2 cellular contexts compared by ENCODE assay signal in the genomic region with DNA sequence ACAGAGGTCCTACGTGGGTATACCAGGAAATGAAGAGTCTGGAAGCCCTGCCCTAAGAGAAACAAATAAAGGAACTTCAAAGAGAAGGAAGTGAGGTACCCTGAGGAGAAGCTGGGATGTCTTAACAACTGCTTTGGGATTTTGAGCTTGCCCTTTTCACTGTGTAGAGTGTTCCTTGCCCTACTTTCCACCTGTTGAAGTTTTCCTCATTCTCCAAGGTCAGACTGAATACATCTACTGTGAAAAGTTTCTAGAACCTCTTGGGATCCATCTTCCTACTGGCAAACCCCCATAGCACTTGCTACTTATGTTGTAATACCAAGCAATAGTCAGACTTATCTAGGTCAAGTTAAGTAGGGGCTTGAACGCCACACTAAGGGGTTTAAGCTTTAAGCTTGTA.
TF ChIP-seq lines count a peak whose summit lies in the region.

No MANE protein-coding gene starts in this region.

TF ChIP-seq in IMR-90, 13 proteins besides CTCF, POLR2A, EP300 and RAD21:
- TF ChIP-seq CEBPB (IDR thresholded peaks at IDR 0.05; ENCODE audit: low read depth, low read length), result 0 out of 2 replicates have a peak, but pooled peaks have one; percentile 25
- no peak for TF ChIP-seq BHLHE40 (IDR thresholded peaks at IDR 0.05; ENCODE audit: low read depth, low read length)
TF ChIP-seq in IMR-90: peak in this region for 1.

TF ChIP-seq in K562, 482 proteins besides CTCF, POLR2A, EP300 and RAD21 (continues in another document):
- TF ChIP-seq ZNF445 (CRISPR knock-in tag; IDR thresholded peaks at IDR 0.05; ENCODE audit: low read depth) (no peak), CEBPB (tag; IDR thresholded peaks at IDR 0.05) (peak; percentile 33; the same call in 1 of the 2 replicates), GTF2A2 (tag; IDR thresholded peaks at IDR 0.05) (no peak), PTBP1 (IDR thresholded peaks at IDR 0.05; ENCODE audit: low read depth, low read length) (no peak), RB1 (IDR thresholded peaks at IDR 0.05; ENCODE audit: low read depth) (no peak), KDM1A (IDR thresholded peaks at IDR 0.05) (no peak), RAD51 (IDR thresholded peaks at IDR 0.05; ENCODE audit: borderline replicate concordance, low read depth) (no peak), CEBPG (CRISPR knock-in tag; IDR thresholded peaks at IDR 0.05) (no peak), CEBPG (tag; conservative IDR thresholded peaks at IDR 0.05 in 1 of 2, IDR thresholded peaks at IDR 0.05 in 1 of 2) (0 out of 4 replicates have a peak, but pooled peaks of 1 of the 2 experiments have one; percentile 26), FOXK2 (conservative IDR thresholded peaks at IDR 0.05 in 1 of 2, IDR thresholded peaks at IDR 0.05 in 1 of 2; ENCODE audit: low read depth in 2 of 2) (no peak), ZNF316 (IDR thresholded peaks at IDR 0.05) (no peak), TSC22D4 (tag; IDR thresholded peaks at IDR 0.05) (no peak), MCM2 (IDR thresholded peaks at IDR 0.05; ENCODE audit: low read depth) (no peak), SLC30A9 (CRISPR knock-in tag; IDR thresholded peaks at IDR 0.05) (no peak), U2AF2 (optimal IDR thresholded peaks at IDR 0.05; ENCODE audit: low read depth, low read length) (no peak), RFX1 (IDR thresholded peaks at IDR 0.05) (no peak), HLTF (IDR thresholded peaks at IDR 0.05) (no peak), DNMT1 (IDR thresholded peaks at IDR 0.05) (no peak), ADNP (tag; IDR thresholded peaks at IDR 0.05) (no peak), MTA1 (IDR thresholded peaks at IDR 0.05; ENCODE audit: borderline replicate concordance) (no peak)
- TF ChIP-seq, protein P1, sequence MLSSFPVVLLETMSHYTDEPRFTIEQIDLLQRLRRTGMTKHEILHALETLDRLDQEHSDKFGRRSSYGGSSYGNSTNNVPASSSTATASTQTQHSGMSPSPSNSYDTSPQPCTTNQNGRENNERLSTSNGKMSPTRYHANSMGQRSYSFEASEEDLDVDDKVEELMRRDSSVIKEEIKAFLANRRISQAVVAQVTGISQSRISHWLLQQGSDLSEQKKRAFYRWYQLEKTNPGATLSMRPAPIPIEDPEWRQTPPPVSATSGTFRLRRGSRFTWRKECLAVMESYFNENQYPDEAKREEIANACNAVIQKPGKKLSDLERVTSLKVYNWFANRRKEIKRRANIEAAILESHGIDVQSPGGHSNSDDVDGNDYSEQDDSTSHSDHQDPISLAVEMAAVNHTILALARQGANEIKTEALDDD (IDR thresholded peaks at IDR 0.05), result peak; percentile 54; the same call in 1 of the 2 replicates
- TF ChIP-seq, protein P2, sequence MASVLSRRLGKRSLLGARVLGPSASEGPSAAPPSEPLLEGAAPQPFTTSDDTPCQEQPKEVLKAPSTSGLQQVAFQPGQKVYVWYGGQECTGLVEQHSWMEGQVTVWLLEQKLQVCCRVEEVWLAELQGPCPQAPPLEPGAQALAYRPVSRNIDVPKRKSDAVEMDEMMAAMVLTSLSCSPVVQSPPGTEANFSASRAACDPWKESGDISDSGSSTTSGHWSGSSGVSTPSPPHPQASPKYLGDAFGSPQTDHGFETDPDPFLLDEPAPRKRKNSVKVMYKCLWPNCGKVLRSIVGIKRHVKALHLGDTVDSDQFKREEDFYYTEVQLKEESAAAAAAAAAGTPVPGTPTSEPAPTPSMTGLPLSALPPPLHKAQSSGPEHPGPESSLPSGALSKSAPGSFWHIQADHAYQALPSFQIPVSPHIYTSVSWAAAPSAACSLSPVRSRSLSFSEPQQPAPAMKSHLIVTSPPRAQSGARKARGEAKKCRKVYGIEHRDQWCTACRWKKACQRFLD (CRISPR knock-in tag; IDR thresholded peaks at IDR 0.05), result 0 out of 2 replicates have a peak, but pooled peaks have one; percentile 1
- TF ChIP-seq, protein P3, sequence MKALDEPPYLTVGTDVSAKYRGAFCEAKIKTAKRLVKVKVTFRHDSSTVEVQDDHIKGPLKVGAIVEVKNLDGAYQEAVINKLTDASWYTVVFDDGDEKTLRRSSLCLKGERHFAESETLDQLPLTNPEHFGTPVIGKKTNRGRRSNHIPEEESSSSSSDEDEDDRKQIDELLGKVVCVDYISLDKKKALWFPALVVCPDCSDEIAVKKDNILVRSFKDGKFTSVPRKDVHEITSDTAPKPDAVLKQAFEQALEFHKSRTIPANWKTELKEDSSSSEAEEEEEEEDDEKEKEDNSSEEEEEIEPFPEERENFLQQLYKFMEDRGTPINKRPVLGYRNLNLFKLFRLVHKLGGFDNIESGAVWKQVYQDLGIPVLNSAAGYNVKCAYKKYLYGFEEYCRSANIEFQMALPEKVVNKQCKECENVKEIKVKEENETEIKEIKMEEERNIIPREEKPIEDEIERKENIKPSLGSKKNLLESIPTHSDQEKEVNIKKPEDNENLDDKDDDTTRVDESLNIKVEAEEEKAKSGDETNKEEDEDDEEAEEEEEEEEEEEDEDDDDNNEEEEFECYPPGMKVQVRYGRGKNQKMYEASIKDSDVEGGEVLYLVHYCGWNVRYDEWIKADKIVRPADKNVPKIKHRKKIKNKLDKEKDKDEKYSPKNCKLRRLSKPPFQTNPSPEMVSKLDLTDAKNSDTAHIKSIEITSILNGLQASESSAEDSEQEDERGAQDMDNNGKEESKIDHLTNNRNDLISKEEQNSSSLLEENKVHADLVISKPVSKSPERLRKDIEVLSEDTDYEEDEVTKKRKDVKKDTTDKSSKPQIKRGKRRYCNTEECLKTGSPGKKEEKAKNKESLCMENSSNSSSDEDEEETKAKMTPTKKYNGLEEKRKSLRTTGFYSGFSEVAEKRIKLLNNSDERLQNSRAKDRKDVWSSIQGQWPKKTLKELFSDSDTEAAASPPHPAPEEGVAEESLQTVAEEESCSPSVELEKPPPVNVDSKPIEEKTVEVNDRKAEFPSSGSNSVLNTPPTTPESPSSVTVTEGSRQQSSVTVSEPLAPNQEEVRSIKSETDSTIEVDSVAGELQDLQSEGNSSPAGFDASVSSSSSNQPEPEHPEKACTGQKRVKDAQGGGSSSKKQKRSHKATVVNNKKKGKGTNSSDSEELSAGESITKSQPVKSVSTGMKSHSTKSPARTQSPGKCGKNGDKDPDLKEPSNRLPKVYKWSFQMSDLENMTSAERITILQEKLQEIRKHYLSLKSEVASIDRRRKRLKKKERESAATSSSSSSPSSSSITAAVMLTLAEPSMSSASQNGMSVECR (CRISPR knock-in tag; IDR thresholded peaks at IDR 0.05), result no peak
- TF ChIP-seq, protein P4, sequence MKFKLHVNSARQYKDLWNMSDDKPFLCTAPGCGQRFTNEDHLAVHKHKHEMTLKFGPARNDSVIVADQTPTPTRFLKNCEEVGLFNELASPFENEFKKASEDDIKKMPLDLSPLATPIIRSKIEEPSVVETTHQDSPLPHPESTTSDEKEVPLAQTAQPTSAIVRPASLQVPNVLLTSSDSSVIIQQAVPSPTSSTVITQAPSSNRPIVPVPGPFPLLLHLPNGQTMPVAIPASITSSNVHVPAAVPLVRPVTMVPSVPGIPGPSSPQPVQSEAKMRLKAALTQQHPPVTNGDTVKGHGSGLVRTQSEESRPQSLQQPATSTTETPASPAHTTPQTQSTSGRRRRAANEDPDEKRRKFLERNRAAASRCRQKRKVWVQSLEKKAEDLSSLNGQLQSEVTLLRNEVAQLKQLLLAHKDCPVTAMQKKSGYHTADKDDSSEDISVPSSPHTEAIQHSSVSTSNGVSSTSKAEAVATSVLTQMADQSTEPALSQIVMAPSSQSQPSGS (CRISPR knock-in tag; IDR thresholded peaks at IDR 0.05), result no peak
- TF ChIP-seq, protein P5, sequence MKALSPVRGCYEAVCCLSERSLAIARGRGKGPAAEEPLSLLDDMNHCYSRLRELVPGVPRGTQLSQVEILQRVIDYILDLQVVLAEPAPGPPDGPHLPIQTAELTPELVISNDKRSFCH (CRISPR knock-in tag; IDR thresholded peaks at IDR 0.05), result no peak
- TF ChIP-seq, protein P5 (tag; IDR thresholded peaks at IDR 0.05), result no peak
- TF ChIP-seq, protein P6, sequence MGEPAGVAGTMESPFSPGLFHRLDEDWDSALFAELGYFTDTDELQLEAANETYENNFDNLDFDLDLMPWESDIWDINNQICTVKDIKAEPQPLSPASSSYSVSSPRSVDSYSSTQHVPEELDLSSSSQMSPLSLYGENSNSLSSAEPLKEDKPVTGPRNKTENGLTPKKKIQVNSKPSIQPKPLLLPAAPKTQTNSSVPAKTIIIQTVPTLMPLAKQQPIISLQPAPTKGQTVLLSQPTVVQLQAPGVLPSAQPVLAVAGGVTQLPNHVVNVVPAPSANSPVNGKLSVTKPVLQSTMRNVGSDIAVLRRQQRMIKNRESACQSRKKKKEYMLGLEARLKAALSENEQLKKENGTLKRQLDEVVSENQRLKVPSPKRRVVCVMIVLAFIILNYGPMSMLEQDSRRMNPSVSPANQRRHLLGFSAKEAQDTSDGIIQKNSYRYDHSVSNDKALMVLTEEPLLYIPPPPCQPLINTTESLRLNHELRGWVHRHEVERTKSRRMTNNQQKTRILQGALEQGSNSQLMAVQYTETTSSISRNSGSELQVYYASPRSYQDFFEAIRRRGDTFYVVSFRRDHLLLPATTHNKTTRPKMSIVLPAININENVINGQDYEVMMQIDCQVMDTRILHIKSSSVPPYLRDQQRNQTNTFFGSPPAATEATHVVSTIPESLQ (CRISPR knock-in tag; IDR thresholded peaks at IDR 0.05), result no peak
- TF ChIP-seq, protein P7, sequence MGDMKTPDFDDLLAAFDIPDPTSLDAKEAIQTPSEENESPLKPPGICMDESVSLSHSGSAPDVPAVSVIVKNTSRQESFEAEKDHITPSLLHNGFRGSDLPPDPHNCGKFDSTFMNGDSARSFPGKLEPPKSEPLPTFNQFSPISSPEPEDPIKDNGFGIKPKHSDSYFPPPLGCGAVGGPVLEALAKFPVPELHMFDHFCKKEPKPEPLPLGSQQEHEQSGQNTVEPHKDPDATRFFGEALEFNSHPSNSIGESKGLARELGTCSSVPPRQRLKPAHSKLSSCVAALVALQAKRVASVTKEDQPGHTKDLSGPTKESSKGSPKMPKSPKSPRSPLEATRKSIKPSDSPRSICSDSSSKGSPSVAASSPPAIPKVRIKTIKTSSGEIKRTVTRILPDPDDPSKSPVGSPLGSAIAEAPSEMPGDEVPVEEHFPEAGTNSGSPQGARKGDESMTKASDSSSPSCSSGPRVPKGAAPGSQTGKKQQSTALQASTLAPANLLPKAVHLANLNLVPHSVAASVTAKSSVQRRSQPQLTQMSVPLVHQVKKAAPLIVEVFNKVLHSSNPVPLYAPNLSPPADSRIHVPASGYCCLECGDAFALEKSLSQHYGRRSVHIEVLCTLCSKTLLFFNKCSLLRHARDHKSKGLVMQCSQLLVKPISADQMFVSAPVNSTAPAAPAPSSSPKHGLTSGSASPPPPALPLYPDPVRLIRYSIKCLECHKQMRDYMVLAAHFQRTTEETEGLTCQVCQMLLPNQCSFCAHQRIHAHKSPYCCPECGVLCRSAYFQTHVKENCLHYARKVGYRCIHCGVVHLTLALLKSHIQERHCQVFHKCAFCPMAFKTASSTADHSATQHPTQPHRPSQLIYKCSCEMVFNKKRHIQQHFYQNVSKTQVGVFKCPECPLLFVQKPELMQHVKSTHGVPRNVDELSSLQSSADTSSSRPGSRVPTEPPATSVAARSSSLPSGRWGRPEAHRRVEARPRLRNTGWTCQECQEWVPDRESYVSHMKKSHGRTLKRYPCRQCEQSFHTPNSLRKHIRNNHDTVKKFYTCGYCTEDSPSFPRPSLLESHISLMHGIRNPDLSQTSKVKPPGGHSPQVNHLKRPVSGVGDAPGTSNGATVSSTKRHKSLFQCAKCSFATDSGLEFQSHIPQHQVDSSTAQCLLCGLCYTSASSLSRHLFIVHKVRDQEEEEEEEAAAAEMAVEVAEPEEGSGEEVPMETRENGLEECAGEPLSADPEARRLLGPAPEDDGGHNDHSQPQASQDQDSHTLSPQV (IDR thresholded peaks at IDR 0.05), result no peak
- TF ChIP-seq, protein P8, sequence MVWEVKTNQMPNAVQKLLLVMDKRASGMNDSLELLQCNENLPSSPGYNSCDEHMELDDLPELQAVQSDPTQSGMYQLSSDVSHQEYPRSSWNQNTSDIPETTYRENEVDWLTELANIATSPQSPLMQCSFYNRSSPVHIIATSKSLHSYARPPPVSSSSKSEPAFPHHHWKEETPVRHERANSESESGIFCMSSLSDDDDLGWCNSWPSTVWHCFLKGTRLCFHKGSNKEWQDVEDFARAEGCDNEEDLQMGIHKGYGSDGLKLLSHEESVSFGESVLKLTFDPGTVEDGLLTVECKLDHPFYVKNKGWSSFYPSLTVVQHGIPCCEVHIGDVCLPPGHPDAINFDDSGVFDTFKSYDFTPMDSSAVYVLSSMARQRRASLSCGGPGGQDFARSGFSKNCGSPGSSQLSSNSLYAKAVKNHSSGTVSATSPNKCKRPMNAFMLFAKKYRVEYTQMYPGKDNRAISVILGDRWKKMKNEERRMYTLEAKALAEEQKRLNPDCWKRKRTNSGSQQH (CRISPR knock-in tag; IDR thresholded peaks at IDR 0.05), result no peak
- TF ChIP-seq, protein P9, sequence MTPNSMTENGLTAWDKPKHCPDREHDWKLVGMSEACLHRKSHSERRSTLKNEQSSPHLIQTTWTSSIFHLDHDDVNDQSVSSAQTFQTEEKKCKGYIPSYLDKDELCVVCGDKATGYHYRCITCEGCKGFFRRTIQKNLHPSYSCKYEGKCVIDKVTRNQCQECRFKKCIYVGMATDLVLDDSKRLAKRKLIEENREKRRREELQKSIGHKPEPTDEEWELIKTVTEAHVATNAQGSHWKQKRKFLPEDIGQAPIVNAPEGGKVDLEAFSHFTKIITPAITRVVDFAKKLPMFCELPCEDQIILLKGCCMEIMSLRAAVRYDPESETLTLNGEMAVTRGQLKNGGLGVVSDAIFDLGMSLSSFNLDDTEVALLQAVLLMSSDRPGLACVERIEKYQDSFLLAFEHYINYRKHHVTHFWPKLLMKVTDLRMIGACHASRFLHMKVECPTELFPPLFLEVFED (CRISPR knock-in tag; conservative IDR thresholded peaks at IDR 0.05), result no peak
- TF ChIP-seq, protein P10, sequence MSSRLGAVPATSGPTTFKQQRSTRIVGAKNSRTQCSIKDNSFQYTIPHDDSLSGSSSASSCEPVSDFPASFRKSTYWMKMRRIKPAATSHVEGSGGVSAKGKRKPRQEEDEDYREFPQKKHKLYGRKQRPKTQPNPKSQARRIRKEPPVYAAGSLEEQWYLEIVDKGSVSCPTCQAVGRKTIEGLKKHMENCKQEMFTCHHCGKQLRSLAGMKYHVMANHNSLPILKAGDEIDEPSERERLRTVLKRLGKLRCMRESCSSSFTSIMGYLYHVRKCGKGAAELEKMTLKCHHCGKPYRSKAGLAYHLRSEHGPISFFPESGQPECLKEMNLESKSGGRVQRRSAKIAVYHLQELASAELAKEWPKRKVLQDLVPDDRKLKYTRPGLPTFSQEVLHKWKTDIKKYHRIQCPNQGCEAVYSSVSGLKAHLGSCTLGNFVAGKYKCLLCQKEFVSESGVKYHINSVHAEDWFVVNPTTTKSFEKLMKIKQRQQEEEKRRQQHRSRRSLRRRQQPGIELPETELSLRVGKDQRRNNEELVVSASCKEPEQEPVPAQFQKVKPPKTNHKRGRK (tag; IDR thresholded peaks at IDR 0.05), result no peak
- TF ChIP-seq, protein P11, sequence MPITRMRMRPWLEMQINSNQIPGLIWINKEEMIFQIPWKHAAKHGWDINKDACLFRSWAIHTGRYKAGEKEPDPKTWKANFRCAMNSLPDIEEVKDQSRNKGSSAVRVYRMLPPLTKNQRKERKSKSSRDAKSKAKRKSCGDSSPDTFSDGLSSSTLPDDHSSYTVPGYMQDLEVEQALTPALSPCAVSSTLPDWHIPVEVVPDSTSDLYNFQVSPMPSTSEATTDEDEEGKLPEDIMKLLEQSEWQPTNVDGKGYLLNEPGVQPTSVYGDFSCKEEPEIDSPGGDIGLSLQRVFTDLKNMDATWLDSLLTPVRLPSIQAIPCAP (CRISPR knock-in tag; IDR thresholded peaks at IDR 0.05; ENCODE audit: borderline replicate concordance), result no peak
- TF ChIP-seq, protein P12, sequence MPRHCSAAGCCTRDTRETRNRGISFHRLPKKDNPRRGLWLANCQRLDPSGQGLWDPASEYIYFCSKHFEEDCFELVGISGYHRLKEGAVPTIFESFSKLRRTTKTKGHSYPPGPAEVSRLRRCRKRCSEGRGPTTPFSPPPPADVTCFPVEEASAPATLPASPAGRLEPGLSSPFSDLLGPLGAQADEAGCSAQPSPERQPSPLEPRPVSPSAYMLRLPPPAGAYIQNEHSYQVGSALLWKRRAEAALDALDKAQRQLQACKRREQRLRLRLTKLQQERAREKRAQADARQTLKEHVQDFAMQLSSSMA (CRISPR knock-in tag; IDR thresholded peaks at IDR 0.05), result no peak
